ENCODE assay signal across 9 cellular contexts in genomic region chr3:13500133-13500885, GRCh38. TPM values are rescaled to one million over a fixed set of nuclear protein-coding genes. Genes with fewer than 3 reads are reported as not detected.
DNase-seq lines count a peak whose midpoint lies in the region; ATAC-seq and TF ChIP-seq lines count a peak whose summit lies in the region.
"Had no signal": no experiment of that assay in that cellular context is flagged by ENCODE, and none has a peak within 500 bp of the region (broad histone marks: within the 10 kb centered on the region; RNA-seq: fewer than 3 reads in every experiment).

No MANE protein-coding gene starts in this region.

- H3K4me3 ChIP-seq in GM12864 (ENCODE audit: low read depth, low read length) (no peak overlapping the region), SK-N-SH (ENCODE audit: low read depth in 2 of 2, low read length in 1 of 2) (no peak overlapping the region; a peak in 1 of 4 replicates), right atrium auricular region (no peak overlapping the region), stomach (no peak overlapping the region)

- H2AFZ ChIP-seq in SK-N-SH (ENCODE audit: low read depth) = no peak overlapping the region

- peak; percentile 91 for DNase-seq in 8988T
- DNase-seq in GM12864 (ENCODE audit: low read depth) = no peak
- DNase-seq in SK-N-SH = peak; percentile 79
- DNase-seq in right atrium auricular region (ENCODE audit: low spot score) = no peak
- no peak for DNase-seq in NCI-H187 treated with DMSO at 0.1 percent for 48 hours (lab: John Stamatoyannopoulos, UW)
- DNase-seq in NOMO-1 treated with DMSO at 0.1 percent for 48 hours (lab: John Stamatoyannopoulos, UW; ENCODE audit: unreplicated experiment) = no peak
- no peak for DNase-seq in stomach
- DNase-seq: KBM-7 had no signal

- no peak for TF ChIP-seq POLR2A in stomach (IDR thresholded peaks at IDR 0.05)

- TF ChIP-seq RAD21 in SK-N-SH (IDR thresholded peaks at IDR 0.05; ENCODE audit: low read length) = peak; percentile 55

- intact Hi-C loops in stomach (cut with DNase I; ENCODE audit: low total_unique reads) = no loop called here

- ATAC-seq in HG03460 (IDR thresholded peaks at IDR 0.05; ENCODE audit: unreplicated experiment) = no peak

- TF ChIP-seq CTCF in GM12864 (IDR thresholded peaks at IDR 0.05; ENCODE audit: low read depth, low read length, missing control alignments) = peak; percentile 70
- TF ChIP-seq CTCF in SK-N-SH (IDR thresholded peaks at IDR 0.05) = peak; percentile 63
- TF ChIP-seq CTCF in right atrium auricular region (IDR thresholded peaks at IDR 0.05) = peak; percentile 45 to 66
- peak in 2 of 7 experiments; percentile 14 to 33 for TF ChIP-seq CTCF in stomach (IDR thresholded peaks at IDR 0.05)

- H3K9me3 ChIP-seq in SK-N-SH (no peaks in the 10 kb centered on the region), right atrium auricular region (no peaks in the 10 kb centered on the region), stomach (no peaks in the 10 kb centered on the region)

- H4K20me1 ChIP-seq in SK-N-SH (ENCODE audit: insufficient read depth) = no peaks in the 10 kb centered on the region

- CTCF ChIA-PET in SK-N-SH (lab: Yijun Ruan, JAX) = interaction anchor here (0.6 to 29.6 kb wide), 25 partner anchors 9 to 539 kb away, joined by 3 to 872 read pairs (median 3); partner anchors contain the start of gene WNT7A

- WGBS in SK-N-SH (ENCODE audit: low lambda C conversion rate) = 95% methylated on average over 8 of the region's 15 CpGs
- 83 to 100% (median 86%) methylated on average over 1 to 15 of the region's 15 CpGs for WGBS in stomach, 5 donors

- H3K36me3 ChIP-seq in SK-N-SH (replicated peaks in 1 of 2; ENCODE audit: control insufficient read depth in 1 of 2, insufficient read depth in 2 of 2, low read length in 1 of 2) (no peaks in the 10 kb centered on the region), right atrium auricular region (peaks cover 6% of the 10 kb centered on the region), stomach (peaks cover 0 to 57% (median 35%) of the 10 kb centered on the region in 4 donors)

- no peaks in the 10 kb centered on the region for H3K9me2 ChIP-seq in SK-N-SH

- POLR2A ChIA-PET in SK-N-SH (lab: Yijun Ruan, JAX) = no interaction called here

- peaks cover 0 to 11% of the 10 kb centered on the region in 2 experiments; a peak in 1 of 4 replicates for H3K4me1 ChIP-seq in SK-N-SH (ENCODE audit: control insufficient read depth in 1 of 2, insufficient read depth in 2 of 2, low read depth in 1 of 2, low read length in 1 of 2)
- H3K4me1 ChIP-seq in right atrium auricular region = peaks cover 0 to 20% of the 10 kb centered on the region in 2 donors
- H3K4me1 ChIP-seq in stomach = peaks cover 0 to 13% (median 8%) of the 10 kb centered on the region in 4 donors

- H3K4me2 ChIP-seq in SK-N-SH = no peak overlapping the region

- TF ChIP-seq EP300 in SK-N-SH (IDR thresholded peaks at IDR 0.05; ENCODE audit: borderline replicate concordance in 1 of 2, low read depth in 1 of 2, low read length in 1 of 2) = no peak
- no peak for TF ChIP-seq EP300 in stomach (IDR thresholded peaks at IDR 0.05)

- H3K27me3 ChIP-seq in SK-N-SH (ENCODE audit: insufficient read depth) = no peaks in the 10 kb centered on the region
- no peaks in the 10 kb centered on the region for H3K27me3 ChIP-seq in right atrium auricular region
- H3K27me3 ChIP-seq in stomach = no peaks in the 10 kb centered on the region

- H3K27ac ChIP-seq in SK-N-SH (ENCODE audit: low read depth in 2 of 2, low read length in 1 of 2) (no peak overlapping the region), right atrium auricular region (no peak overlapping the region), stomach (no peak overlapping the region)

- no peaks in the 10 kb centered on the region for H3K79me2 ChIP-seq in SK-N-SH (ENCODE audit: insufficient read depth)

- H3F3A ChIP-seq in SK-N-SH (replicated peaks; ENCODE audit: insufficient read depth) = no peaks in the 10 kb centered on the region

- H3K9ac ChIP-seq in SK-N-SH = no peak overlapping the region

TF ChIP-seq in SK-N-SH, 30 proteins besides CTCF, POLR2A, EP300 and RAD21:
- TF ChIP-seq SMC3 (IDR thresholded peaks at IDR 0.05; ENCODE audit: low read depth, low read length) (peak; percentile 61), YY1 (IDR thresholded peaks at IDR 0.05; ENCODE audit: low read depth) (no peak)
TF ChIP-seq in SK-N-SH: peak in this region for 1.

RNA-seq across cellular contexts. Expression of gene HDAC11, which starts 20.2 kb away (rescaled TPM):
- 13.9 and 17.5 TPM in 2 replicates for polyA plus RNA-seq in SK-N-SH (2012; rRNA removed)
- polyA plus RNA-seq in SK-N-SH (2012; cell fraction: cytosol; rRNA removed) = 7.3 and 11.6 TPM in 2 replicates
- polyA plus RNA-seq in SK-N-SH (2012; cell fraction: nucleus; rRNA removed) = 12.8 and 15.7 TPM in 2 replicates
- total RNA-seq in right atrium auricular region = 10 to 100 TPM; 30.6 to 30.7 TPM
- 10 to 100 TPM in 2 of 5 donors, 1 to 10 TPM in 2, not detected in 1; 4.9 to 16.2 (median 12.4) TPM for total RNA-seq in stomach
- 10 to 100 TPM; 15.4 to 16.6 (median 16.3) TPM for polyA plus RNA-seq in stomach

RNA-seq across cellular contexts. Expression of gene FBLN2, which starts 48.6 kb away (rescaled TPM):
- 4.8 and 5.2 TPM in 2 replicates for polyA plus RNA-seq in SK-N-SH (2012; rRNA removed)
- polyA plus RNA-seq in SK-N-SH (2012; cell fraction: cytosol; rRNA removed) = 1.5 and 2.6 TPM in 2 replicates
- polyA plus RNA-seq in SK-N-SH (2012; cell fraction: nucleus; rRNA removed) = 4.4 and 5.2 TPM in 2 replicates
- 100 to 1,000 TPM; 122 to 185 TPM for total RNA-seq in right atrium auricular region
- total RNA-seq in stomach = 100 to 1,000 TPM in 1 of 5 donors, 10 to 100 TPM in 3, 1 to 10 TPM in 1; 8.0 to 143 (median 17.1) TPM
- polyA plus RNA-seq in stomach = 1 to 10 TPM; 1.8 to 4.0 (median 2.8) TPM

Comparison
In these comparisons a context has a peak if more than half of its experiments do, and no peak if none do; other contexts are left out.
1. DNase-seq: peak in 8988T (single experiment) and SK-N-SH (single experiment); none in GM12864 (single experiment), right atrium auricular region (single experiment), NCI-H187 treated with DMSO at 0.1 percent for 48 hours (single experiment), NOMO-1 treated with DMSO at 0.1 percent for 48 hours (single experiment) and stomach (single experiment).